ENCODE assay signal across 8 cellular contexts in the genomic region with DNA sequence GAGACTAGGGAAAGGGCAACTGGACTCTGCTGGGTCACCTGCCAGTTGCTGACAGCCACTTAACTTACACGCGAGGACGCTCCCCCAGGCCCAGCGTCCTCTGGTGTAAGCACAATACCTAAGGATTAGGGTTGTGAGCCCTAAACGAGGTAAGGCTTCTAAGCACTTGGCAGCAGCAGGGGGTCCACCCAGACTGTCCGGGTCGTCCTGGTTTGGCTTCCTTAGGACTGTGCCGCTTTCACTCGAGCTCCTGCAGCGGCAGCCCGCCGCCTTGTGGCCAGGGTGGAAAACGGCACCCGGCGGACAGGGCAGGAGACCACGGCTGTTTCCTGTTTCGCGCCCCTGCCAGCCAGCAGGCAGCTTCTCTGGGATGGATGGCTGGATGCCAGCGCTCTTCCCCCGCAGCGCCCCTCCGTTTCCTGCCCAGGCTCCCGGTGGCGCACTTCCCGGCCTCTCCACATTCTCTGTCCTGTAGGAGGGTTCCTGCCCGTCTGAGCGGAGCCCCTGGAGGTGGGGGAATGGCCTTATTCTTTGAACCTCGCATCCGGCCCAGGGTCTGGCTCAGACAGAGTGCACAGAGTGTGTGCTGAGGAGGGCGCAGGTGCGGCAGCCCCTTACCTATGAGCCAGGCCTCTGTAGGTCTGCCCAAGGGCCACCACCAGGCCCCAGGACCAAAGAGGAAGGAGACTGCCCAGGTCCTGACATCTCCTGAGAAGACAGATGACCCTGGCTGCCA. TPM values are rescaled to one million over a fixed set of nuclear protein-coding genes. Genes with fewer than 3 reads are reported as not detected.
A peak's percentile ranks its signal among the peaks of the same experiment; 100 is the strongest.
DNase-seq lines count a peak whose midpoint lies in the region; ATAC-seq lines count a peak whose summit lies in the region.

No MANE protein-coding gene starts in this region.

- H3K4me1 Mint-ChIP-seq in activated CD4-positive, alpha-beta memory T cell treated with anti-CD3 and anti-CD28 coated beads for 36 hours (ENCODE audit: low read depth), result peaks cover 37% of the 10 kb centered on the region

- peak overlapping the region; percentile 5 for H3K4me3 ChIP-seq in mesodermal cell (ENCODE audit: extremely low read depth, insufficient read depth, low read length, poor library complexity, severe bottlenecking)

- no peak overlapping the region for H3K27ac ChIP-seq in mesodermal cell (ENCODE audit: low read depth, low read length, severe bottlenecking)

- H3K36me3 Mint-ChIP-seq in activated CD4-positive, alpha-beta memory T cell treated with anti-CD3 and anti-CD28 coated beads for 36 hours, result no peaks in the 10 kb centered on the region

- WGBS in mesodermal cell (ENCODE audit: insufficient coverage in 2 of 2), 2 experiments, result 7 to 11% methylated on average over 21 to 22 of the region's 31 CpGs

- intact Hi-C loops in activated CD4-positive, alpha-beta memory T cell treated with anti-CD3 and anti-CD28 coated beads for 36 hours (cut with micrococcal nuclease), result loop anchor here (1.0 kb wide), 2 partner anchors 18 to 29 kb away; no protein-coding TSS in a partner anchor

- peaks cover 13% of the 10 kb centered on the region for H3K27me3 Mint-ChIP-seq in activated CD4-positive, alpha-beta memory T cell treated with anti-CD3 and anti-CD28 coated beads for 36 hours

- H3K9me3 ChIP-seq in mesodermal cell (ENCODE audit: control insufficient read depth, low read length), result no peaks in the 10 kb centered on the region

- H3K4me1 ChIP-seq in mesodermal cell (ENCODE audit: control insufficient read depth, insufficient read depth, low read length, poor library complexity, severe bottlenecking), result peaks cover 4% of the 10 kb centered on the region

- peak; percentile 31 for ATAC-seq in HG03432 (IDR thresholded peaks at IDR 0.05; ENCODE audit: unreplicated experiment)

- H3K27ac Mint-ChIP-seq in activated CD4-positive, alpha-beta memory T cell treated with anti-CD3 and anti-CD28 coated beads for 36 hours, result peak overlapping the region; percentile 23

- H3K4me3 Mint-ChIP-seq in activated CD4-positive, alpha-beta memory T cell treated with anti-CD3 and anti-CD28 coated beads for 36 hours, result peak overlapping the region; percentile 74

- CTCF ChIA-PET in activated CD4-positive, alpha-beta memory T cell treated with anti-CD3 and anti-CD28 coated beads for 36 hours (lab: Charles Lee), result interaction anchor here (0.7 to 4.5 kb wide), 21 partner anchors 16 to 260 kb away, joined by 3 to 107 read pairs (median 5); partner anchors contain the start of gene AMZ2

- no peaks in the 10 kb centered on the region for H3K36me3 ChIP-seq in mesodermal cell (ENCODE audit: control insufficient read depth, insufficient read depth, low read length)

- DNase-seq in Daoy (ENCODE audit: low read depth), result peak; percentile 87
- DNase-seq in NCI-H748 treated with DMSO at 0.1 percent for 48 hours (lab: John Stamatoyannopoulos, UW), result peak; percentile 58
- DNase-seq in activated CD4-positive, alpha-beta memory T cell treated with anti-CD3 and anti-CD28 coated beads for 36 hours, result peak; percentile 85
- peak; percentile 70 for DNase-seq in effector CD4-positive, alpha-beta T cell
- peak; percentile 64 to 69 for DNase-seq in stimulated activated CD8-positive, alpha-beta memory T cell treated with anti-CD3 and anti-CD28 coated beads, Interleukin-2, amount 100 ng/mL, for 48 hours (ENCODE audit: low read depth in 2 of 2)
- no peak for DNase-seq in NCI-H1048 (lab: John Stamatoyannopoulos, UW)

- POLR2A ChIA-PET in activated CD4-positive, alpha-beta memory T cell treated with anti-CD3 and anti-CD28 coated beads for 36 hours (lab: Charles Lee), result interaction anchor here (1.2 to 6.6 kb wide), 2 partner anchors 18 to 47 kb away, joined by 5 to 58 read pairs; partner anchors contain the start of gene AMZ2

- H3K9me3 Mint-ChIP-seq in activated CD4-positive, alpha-beta memory T cell treated with anti-CD3 and anti-CD28 coated beads for 36 hours, result no peaks in the 10 kb centered on the region

RNA-seq across cellular contexts. Expression of gene AMZ2, which starts 47.0 kb away (rescaled TPM):
- 72.6 and 79.7 TPM in 2 replicates for total RNA-seq in Daoy (2014; rRNA removed; shearing (Covaris generic))
- 100 to 1,000 TPM; 134 to 146 TPM for total RNA-seq in activated CD4-positive, alpha-beta memory T cell treated with anti-CD3 and anti-CD28 coated beads for 36 hours
- 98.2 TPM for polyA plus RNA-seq in mesodermal cell (2013, experiment 1 of 2)
- 104 TPM for polyA plus RNA-seq in mesodermal cell (2013, experiment 2 of 2)
